In genomic region chr17:61314368-61315078, GRCh38 we compare ENCODE assay signal across 10 cellular contexts.
DNase-seq lines count a peak whose midpoint lies in the region; ATAC-seq, FAIRE-seq and TF ChIP-seq lines count a peak whose summit lies in the region.
"Had no signal": no experiment of that assay in that cellular context is flagged by ENCODE, and none has a peak within 500 bp of the region (broad histone marks: within the 10 kb centered on the region; RNA-seq: fewer than 3 reads in every experiment).

No MANE protein-coding gene starts in this region.

- FAIRE-seq in keratinocyte (lab: Jason Lieb, UNC), result peak; percentile 96

- ATAC-seq in HG03108 (IDR thresholded peaks at IDR 0.05; ENCODE audit: unreplicated experiment) (no peak), HG02759 (IDR thresholded peaks at IDR 0.05; ENCODE audit: unreplicated experiment) (no peak)
- ATAC-seq: activated CD8-positive, alpha-beta T cell treated with anti-CD3 and anti-CD28 coated beads, Interleukin-2, amount 10 ng/mL, durations not matched to agents 7 days and 5 days had no signal

- H3K36me3 Mint-ChIP-seq in HFFc6 (ENCODE audit: low read depth) (no peaks in the 10 kb centered on the region), MCF 10A (ENCODE audit: insufficient read depth, unreplicated experiment) (no peaks in the 10 kb centered on the region)

- peak overlapping the region; percentile 14; the same call in 1 of the 2 replicates for H3K27ac Mint-ChIP-seq in HFFc6
- H3K27ac Mint-ChIP-seq in MCF 10A (ENCODE audit: low read depth, unreplicated experiment), result peak overlapping the region; percentile 79
- H3K27ac Mint-ChIP-seq: activated CD8-positive, alpha-beta T cell treated with anti-CD3 and anti-CD28 coated beads, Interleukin-2, amount 10 ng/mL, durations not matched to agents 7 days and 5 days had no signal

- no TSS peak for BruUV-seq in MCF 10A (replicated peaks; lab: Mats Ljungman, UMichigan)

- POLR2A ChIA-PET in MCF 10A (lab: Yijun Ruan, JAX), result interaction anchor here (0.6 to 1.8 kb wide), 4 partner anchors 8 to 85 kb away, joined by 3 to 4 read pairs (median 4); partner anchors contain the start of gene TBX2

- no peak for DNase-seq in HFFc6
- peak; percentile 43 for DNase-seq in MCF 10A (ENCODE audit: unreplicated experiment)
- DNase-seq in keratinocyte (ENCODE audit: low read depth, low spot score), result peak; percentile 11
- peak; percentile 79 for DNase-seq in stromal cell of bone marrow (ENCODE audit: low read depth)
- DNase-seq in SW 1271 (lab: John Stamatoyannopoulos, UW), result no peak
- DNase-seq in GM19238 (ENCODE audit: insufficient read length, low spot score), result no peak
- DNase-seq: activated CD8-positive, alpha-beta T cell treated with anti-CD3 and anti-CD28 coated beads, Interleukin-2, amount 10 ng/mL, durations not matched to agents 7 days and 5 days; NCI-H226 had no signal

- H3K27ac ChIP-seq in keratinocyte (ENCODE audit: control insufficient read depth, insufficient read depth, low read length), result no peak overlapping the region

- no peaks in the 10 kb centered on the region for H3K9me1 ChIP-seq in keratinocyte (ENCODE audit: control insufficient read depth, extremely low read depth, insufficient read depth, low read length)

- H4K20me1 ChIP-seq in keratinocyte (ENCODE audit: control insufficient read depth, extremely low read depth, insufficient read depth, low read length), result no peaks in the 10 kb centered on the region

- no peaks in the 10 kb centered on the region for H3K36me3 ChIP-seq in keratinocyte (ENCODE audit: control insufficient read depth in 2 of 2, extremely low read depth in 1 of 2, insufficient read depth in 2 of 2, low read length in 2 of 2)

- H3K9me3 ChIP-seq in keratinocyte (ENCODE audit: control insufficient read depth, low read depth, low read length), result no peaks in the 10 kb centered on the region

- intact Hi-C loops in MCF 10A (cut with micrococcal nuclease), result no loop called here

- H3K4me1 ChIP-seq in keratinocyte (ENCODE audit: control insufficient read depth, extremely low read depth, insufficient read depth, low read length), result peaks cover 12% of the 10 kb centered on the region

- no peak overlapping the region for H3K4me3 Mint-ChIP-seq in HFFc6
- no peak overlapping the region for H3K4me3 Mint-ChIP-seq in MCF 10A (ENCODE audit: unreplicated experiment)
- H3K4me3 Mint-ChIP-seq: activated CD8-positive, alpha-beta T cell treated with anti-CD3 and anti-CD28 coated beads, Interleukin-2, amount 10 ng/mL, durations not matched to agents 7 days and 5 days had no signal

- H3K9me3 Mint-ChIP-seq in HFFc6 (no peaks in the 10 kb centered on the region), MCF 10A (ENCODE audit: unreplicated experiment) (no peaks in the 10 kb centered on the region)

- dilution Hi-C loops in keratinocyte (cut with MboI; ENCODE audit: extremely low pct_ligation_motif_present, low sequenced_read_pairs), result no loop called here

- H3K27me3 Mint-ChIP-seq in HFFc6 (ENCODE audit: insufficient read depth) (peaks cover 5% of the 10 kb centered on the region), MCF 10A (ENCODE audit: insufficient read depth, unreplicated experiment) (no peaks in the 10 kb centered on the region)

- H2AFZ ChIP-seq in keratinocyte (ENCODE audit: control insufficient read depth, low read length), result no peak overlapping the region

- H3K27me3 ChIP-seq in keratinocyte (ENCODE audit: control insufficient read depth, extremely low read depth, insufficient read depth, low read length), result peaks cover 6% of the 10 kb centered on the region

- peak; percentile 40 for TF ChIP-seq CTCF in HFFc6 (IDR thresholded peaks at IDR 0.05)
- TF ChIP-seq CTCF in MCF 10A (IDR thresholded peaks at IDR 0.05; ENCODE audit: unreplicated experiment), result no peak
- TF ChIP-seq CTCF in keratinocyte (optimal IDR thresholded peaks at IDR 0.05 in 1 of 3, IDR thresholded peaks at IDR 0.05 in 1 of 3, conservative IDR thresholded peaks at IDR 0.05 in 1 of 3; ENCODE audit: extremely low read depth in 1 of 3, insufficient read depth in 2 of 3, low read length in 3 of 3), result no peak

- CTCF ChIA-PET in MCF 10A (lab: Yijun Ruan, JAX), result interaction anchor here (0.6 to 1.2 kb wide), 3 partner anchors 21 to 46 kb away, joined by 3 to 4 read pairs (median 3); no protein-coding TSS in a partner anchor

- H3K4me3 ChIP-seq in keratinocyte (ENCODE audit: control insufficient read depth in 2 of 3, extremely low read depth in 1 of 3, insufficient read depth in 2 of 3, low read depth in 1 of 3, low read length in 3 of 3), result no peak overlapping the region

- no peaks in the 10 kb centered on the region for H3K79me2 ChIP-seq in keratinocyte (ENCODE audit: control insufficient read depth, insufficient read depth, low read length)

- H3K4me1 Mint-ChIP-seq in HFFc6 (ENCODE audit: low read depth), result peaks cover 29% of the 10 kb centered on the region
- peaks cover 11% of the 10 kb centered on the region for H3K4me1 Mint-ChIP-seq in MCF 10A (ENCODE audit: insufficient read depth, unreplicated experiment)

- peak overlapping the region; percentile 66 for H3K4me2 ChIP-seq in keratinocyte (ENCODE audit: control insufficient read depth, extremely low read depth, insufficient read depth, low read depth, low read length)

- H3K9ac ChIP-seq in keratinocyte (ENCODE audit: control insufficient read depth, extremely low read depth, insufficient read depth, low read length), result no peak overlapping the region

Comparison
In these comparisons a context has a peak if more than half of its experiments do, and no peak if none do; other contexts are left out.
1. DNase-seq: peak in MCF 10A (single experiment), keratinocyte (single experiment) and stromal cell of bone marrow (single experiment); none in HFFc6 (single experiment), SW 1271 (0 of 2) and GM19238 (single experiment).